ENCODE assay signal across 8 cellular contexts in genomic region chr7:155643804-155644177, GRCh38. TPM values are rescaled to one million over a fixed set of nuclear protein-coding genes. Genes with fewer than 3 reads are reported as not detected.
A peak's percentile ranks its signal among the peaks of the same experiment; 100 is the strongest.
DNase-seq lines count a peak whose midpoint lies in the region; ATAC-seq, FAIRE-seq and TF ChIP-seq lines count a peak whose summit lies in the region.

No MANE protein-coding gene starts in this region.

- H3K4me3 ChIP-seq in adrenal gland (peak overlapping the region; percentile 29 to 94 (median 78)), left lung (peak overlapping the region; percentile 98), transverse colon (peak overlapping the region; percentile 69 to 100 (median 87))

- no peak for FAIRE-seq in D721Med (lab: Jason Lieb, UNC)

- no peaks in the 10 kb centered on the region for H3K27me3 ChIP-seq in adrenal gland
- no peaks in the 10 kb centered on the region for H3K27me3 ChIP-seq in left lung
- H3K27me3 ChIP-seq in transverse colon: no peaks in the 10 kb centered on the region

- DNase-seq in D721Med (ENCODE audit: insufficient read length, low spot score) (peak; percentile 24), adrenal gland (peak in 4 of 7 donors; percentile 26 to 53 (median 34)), left lung (peak in 1 of 2 donors; percentile 89), transverse colon (no peak), amniotic stem cell (lab: John Stamatoyannopoulos, UW) (no peak)
- no peak for DNase-seq in stimulated activated CD4-positive, alpha-beta T cell treated with anti-CD3 and anti-CD28 coated beads, Interleukin-1b, Interleukin-23, amount 100 ng/mL, for 48 hours

- no peak for TF ChIP-seq EP300 in transverse colon (IDR thresholded peaks at IDR 0.05; ENCODE audit: low read depth)

- intact Hi-C loops in adrenal gland (cut with DNase I) (loop anchor here in 1 of 2 donors (10.0 kb wide), 1 partner anchor 71 kb away; no protein-coding TSS in a partner anchor), left lung (cut with DNase I) (loop anchor here in 1 of 2 donors (10.0 kb wide), 1 partner anchor 91 kb away; no protein-coding TSS in a partner anchor), transverse colon (cut with DNase I; ENCODE audit: low total_unique reads) (no loop called here)

- H3K4me1 ChIP-seq in adrenal gland (replicated peaks in 1 of 2) (peaks cover 14 to 25% of the 10 kb centered on the region in 2 donors), left lung (peaks cover 9 to 37% of the 10 kb centered on the region in 2 donors), transverse colon (peaks cover 5 to 37% (median 17%) of the 10 kb centered on the region in 4 donors)

- H3K9me3 ChIP-seq in adrenal gland (replicated peaks in 1 of 3) (peaks cover 0 to 7% (median 6%) of the 10 kb centered on the region in 3 donors), left lung (peaks cover 0 to 7% of the 10 kb centered on the region in 2 donors), transverse colon (peaks cover 4 to 6% of the 10 kb centered on the region in 2 donors)

- no peaks in the 10 kb centered on the region for H3K36me3 ChIP-seq in adrenal gland (replicated peaks in 1 of 2)
- H3K36me3 ChIP-seq in left lung: peaks cover 0 to 38% of the 10 kb centered on the region in 2 donors
- H3K36me3 ChIP-seq in transverse colon: peaks cover 0 to 11% (median 0%) of the 10 kb centered on the region in 4 donors

- in situ Hi-C loops in transverse colon (cut with MboI; ENCODE audit: low pct_ligation_motif_present in 1 of 4, low pct_unique_long_range_greater_than_20kb in 1 of 4, low sequenced_read_pairs in 3 of 4): no loop called here

- peak; percentile 22 for ATAC-seq in HG03064 (IDR thresholded peaks at IDR 0.05; ENCODE audit: low read depth, unreplicated experiment)
- peak; percentile 49 for ATAC-seq in left lung
- ATAC-seq in HG03457 (IDR thresholded peaks at IDR 0.05; ENCODE audit: unreplicated experiment): no peak

- peak overlapping the region in 4 of 5 donors; percentile 92 to 95 (median 95) for H3K27ac ChIP-seq in adrenal gland
- peak overlapping the region; percentile 95 for H3K27ac ChIP-seq in left lung
- peak overlapping the region; percentile 91 to 98 (median 94) for H3K27ac ChIP-seq in transverse colon

- TF ChIP-seq CTCF in D721Med (IDR thresholded peaks at IDR 0.05; ENCODE audit: insufficient read depth, missing control alignments): no peak
- no peak for TF ChIP-seq CTCF in adrenal gland (IDR thresholded peaks at IDR 0.05)
- TF ChIP-seq CTCF in left lung (IDR thresholded peaks at IDR 0.05): no peak
- TF ChIP-seq CTCF in transverse colon (IDR thresholded peaks at IDR 0.05): no peak

- TF ChIP-seq POLR2A in adrenal gland (IDR thresholded peaks at IDR 0.05): no peak
- no peak for TF ChIP-seq POLR2A in transverse colon (IDR thresholded peaks at IDR 0.05)

- WGBS in adrenal gland, 4 donors: 0 to 1% (median 1%) methylated on average over 9 to 32 of the region's 32 CpGs
- 0 to 2% methylated on average over 6 to 20 of the region's 32 CpGs for WGBS in transverse colon (ENCODE audit: low coverage in 1 of 2), 2 donors

RNA-seq across cellular contexts. Expression of gene RBM33, which starts 0.7 kb away (rescaled TPM):
- total RNA-seq in adrenal gland (10 to 100 TPM; 10.3 to 57.1 (median 41.3) TPM), left lung (10 to 100 TPM; 44.5 to 54.0 TPM), transverse colon (100 to 1,000 TPM in 2 of 4 donors, 10 to 100 TPM in 2; 62.8 to 129 (median 92.8) TPM)
- 10 to 100 TPM; 10.7 to 36.8 (median 20.3) TPM for polyA plus RNA-seq in adrenal gland

Comparison
In these comparisons a context has a peak if more than half of its experiments do, and no peak if none do; other contexts are left out.
1. DNase-seq: peak in D721Med (single experiment) and adrenal gland (4 of 7); none in transverse colon (single experiment), amniotic stem cell (single experiment) and stimulated activated CD4-positive, alpha-beta T cell treated with anti-CD3 and anti-CD28 coated beads, Interleukin-1b, Interleukin-23, amount 100 ng/mL, for 48 hours (single experiment).
2. Peak in every context shown above with its lines, with median percentiles within 50 percentile points of each other: H3K27ac ChIP-seq and H3K4me3 ChIP-seq.